Comparison of ENCODE assay signal across 19 cellular contexts in the genomic region with DNA sequence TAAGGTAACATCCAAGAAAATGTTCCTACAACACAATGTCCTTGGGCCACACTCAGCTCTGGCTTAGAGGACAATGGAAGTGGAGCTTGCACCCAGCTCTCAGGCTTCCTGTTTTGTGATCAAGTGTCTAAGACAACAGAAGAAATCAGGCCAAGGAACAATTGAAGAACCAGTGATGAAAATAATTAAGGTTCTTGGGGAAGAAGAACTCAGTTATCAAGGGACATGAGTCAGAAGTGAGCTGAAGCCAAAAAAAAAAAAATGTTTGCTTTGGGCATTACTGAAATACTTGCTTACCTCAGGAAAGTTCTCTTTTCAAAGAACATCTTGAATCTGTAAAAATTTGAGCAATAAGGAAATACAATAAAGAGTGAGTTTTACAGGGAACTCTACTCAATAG.
A peak's percentile ranks its signal among the peaks of the same experiment; 100 is the strongest.
DNase-seq lines count a peak whose midpoint lies in the region; ATAC-seq, FAIRE-seq and TF ChIP-seq lines count a peak whose summit lies in the region.
"Had no signal": no experiment of that assay in that cellular context is flagged by ENCODE, and none has a peak within 500 bp of the region (broad histone marks: within the 10 kb centered on the region; RNA-seq: fewer than 3 reads in every experiment).

No MANE protein-coding gene starts in this region.

- H3K36me3 ChIP-seq in RWPE2 (ENCODE audit: low read depth), result no peaks in the 10 kb centered on the region
- no peaks in the 10 kb centered on the region for H3K36me3 ChIP-seq in body of pancreas (replicated peaks in 1 of 2; ENCODE audit: insufficient read depth in 1 of 2, low read depth in 2 of 2)
- H3K36me3 ChIP-seq: HAP-1 had no signal

- H3K4me1 ChIP-seq in RWPE2 (ENCODE audit: insufficient read depth, poor library complexity, severe bottlenecking) (peaks cover 9% of the 10 kb centered on the region), body of pancreas (no peaks in the 10 kb centered on the region)
- H3K4me1 ChIP-seq: foreskin keratinocyte, HAP-1 had no signal

- peak; percentile 89 for FAIRE-seq in D721Med (lab: Jason Lieb, UNC)
- FAIRE-seq: colon, kidney had no signal

- intact Hi-C loops in body of pancreas (cut with DNase I), result loop anchor here (10.0 kb wide), 1 partner anchor 1084 kb away; no protein-coding TSS in a partner anchor

- DNase-seq in D721Med (ENCODE audit: insufficient read length, low spot score) (no peak), RWPE2 (ENCODE audit: low spot score) (no peak), fibroblast of mammary gland (ENCODE audit: low read depth) (peak; percentile 93), skeletal muscle cell (ENCODE audit: low read depth) (peak; percentile 80), body of pancreas (no peak), DMS 273 treated with DMSO at 0.1 percent for 48 hours (lab: John Stamatoyannopoulos, UW) (no peak), NCI-H146 (lab: John Stamatoyannopoulos, UW) (no peak)
- DNase-seq: activated CD8-positive, alpha-beta memory T cell treated with anti-CD3 and anti-CD28 coated beads, Interleukin-2, amount 10 ng/mL, durations not matched to agents 7 days and 5 days; activated naive CD4-positive, alpha-beta T cell treated with Interleukin-2 at 50 U/mL for 16 hours; CD8-positive, alpha-beta T cell; kidney; MM.1S; naive B cell; stimulated activated naive B cell treated with anti-CD40 and anti-IgM and Interleukin-4, amounts not matched to agents 10 μg/mL and 1 μg/mL and 100 μg/mL, for 72 hours had no signal

- peak overlapping the region; percentile 63 for H3K27ac ChIP-seq in RWPE2 (ENCODE audit: poor library complexity, severe bottlenecking)
- peak overlapping the region in 1 of 4 donors; percentile 16 for H3K27ac ChIP-seq in body of pancreas
- H3K27ac ChIP-seq: foreskin keratinocyte, SK-N-MC had no signal

- ATAC-seq in RWPE2 (ENCODE audit: low read depth), result peak; percentile 84
- no peak for ATAC-seq in GM21528 (IDR thresholded peaks at IDR 0.05; ENCODE audit: low FRiP score, unreplicated experiment)
- ATAC-seq in body of pancreas, result no peak
- ATAC-seq: activated CD8-positive, alpha-beta memory T cell treated with anti-CD3 and anti-CD28 coated beads, Interleukin-2, amount 10 ng/mL, durations not matched to agents 7 days and 5 days; CD8-positive, alpha-beta T cell; foreskin keratinocyte; stimulated activated naive B cell treated with anti-CD40 and anti-IgM and Interleukin-4, amounts not matched to agents 10 μg/mL and 1 μg/mL and 100 μg/mL, for 72 hours had no signal

- H3K9me3 ChIP-seq in RWPE2 (ENCODE audit: severe bottlenecking) (no peaks in the 10 kb centered on the region), body of pancreas (no peaks in the 10 kb centered on the region)
- H3K9me3 ChIP-seq: HAP-1 had no signal

- TF ChIP-seq CTCF in D721Med (IDR thresholded peaks at IDR 0.05; ENCODE audit: insufficient read depth, missing control alignments) (no peak), RWPE2 (IDR thresholded peaks at IDR 0.05; ENCODE audit: poor library complexity, severe bottlenecking) (no peak), fibroblast of mammary gland (conservative IDR thresholded peaks at IDR 0.05; ENCODE audit: control insufficient read depth, insufficient read depth, low read depth, low read length) (no peak), body of pancreas (IDR thresholded peaks at IDR 0.05) (no peak)

- no peak for TF ChIP-seq POLR2A in body of pancreas (IDR thresholded peaks at IDR 0.05)

- H3K4me3 ChIP-seq in RWPE2 (ENCODE audit: severe bottlenecking) (no peak overlapping the region), fibroblast of mammary gland (ENCODE audit: control insufficient read depth, low read depth, low read length) (no peak overlapping the region), skeletal muscle cell (ENCODE audit: low read depth, low read length) (no peak overlapping the region), body of pancreas (no peak overlapping the region)
- H3K4me3 ChIP-seq: HAP-1, SK-N-MC had no signal

- H3K27me3 ChIP-seq in RWPE2 (ENCODE audit: insufficient read depth, poor library complexity, severe bottlenecking) (no peaks in the 10 kb centered on the region), body of pancreas (no peaks in the 10 kb centered on the region)
- H3K27me3 ChIP-seq: foreskin keratinocyte had no signal

Comparison
In these comparisons a context has a peak if more than half of its experiments do, and no peak if none do; other contexts are left out.
1. DNase-seq: peak in fibroblast of mammary gland (single experiment) and skeletal muscle cell (single experiment); none in D721Med (single experiment), RWPE2 (single experiment), body of pancreas (0 of 4), DMS 273 treated with DMSO at 0.1 percent for 48 hours (single experiment) and NCI-H146 (single experiment).